In genomic region chr17:69434164-69434579, GRCh38 we compare ENCODE assay signal across 1 cellular context.
TF ChIP-seq lines count a peak whose summit lies in the region.

No MANE protein-coding gene starts in this region.

TF ChIP-seq in HepG2, 621 proteins besides CTCF, POLR2A, EP300 and RAD21 (continued from another document):
- TF ChIP-seq KDM3A (CRISPR knock-in tag; IDR thresholded peaks at IDR 0.05; ENCODE audit: low read depth) (no peak), TFE3 (CRISPR knock-in tag; IDR thresholded peaks at IDR 0.05) (no peak), ZNF513 (CRISPR knock-in tag; conservative IDR thresholded peaks at IDR 0.05) (no peak), ZNF766 (CRISPR knock-in tag; IDR thresholded peaks at IDR 0.05; ENCODE audit: borderline replicate concordance) (no peak), ZNF512 (CRISPR knock-in tag; IDR thresholded peaks at IDR 0.05) (no peak), ZBTB2 (CRISPR knock-in tag; IDR thresholded peaks at IDR 0.05; ENCODE audit: low read depth) (no peak), NKX3-1 (CRISPR knock-in tag; IDR thresholded peaks at IDR 0.05) (no peak), ZNF746 (CRISPR knock-in tag; IDR thresholded peaks at IDR 0.05) (no peak)
